ENCODE assay signal across 25 cellular contexts in the genomic region with DNA sequence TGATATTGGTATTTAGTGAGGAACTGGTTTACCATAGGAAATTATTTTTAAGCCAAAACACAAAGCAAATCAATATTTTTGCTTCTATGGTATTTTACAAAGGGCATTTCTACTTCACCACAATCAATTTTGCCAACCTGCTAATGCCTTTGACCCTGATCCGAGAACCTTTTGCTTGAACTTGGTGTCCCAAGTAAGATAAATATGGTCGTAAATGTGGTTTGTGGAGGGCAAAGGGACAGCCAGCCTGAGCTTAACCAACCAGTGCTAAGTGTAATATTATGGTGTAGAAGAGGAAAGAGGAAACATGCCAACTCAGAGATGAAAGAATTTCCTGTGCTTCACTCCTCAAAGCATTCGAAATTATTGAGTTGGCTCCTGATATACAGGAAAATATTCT.
"Had no signal": no experiment of that assay in that cellular context is flagged by ENCODE, and none has a peak within 500 bp of the region (broad histone marks: within the 10 kb centered on the region; RNA-seq: fewer than 3 reads in every experiment).

No MANE protein-coding gene starts in this region.

- H3K9me3 ChIP-seq: SK-N-SH had no signal

- DNase-seq: activated CD4-positive, alpha-beta memory T cell treated with anti-CD3 and anti-CD28 coated beads, Interleukin-2, amount 10 ng/mL, durations not matched to agents 7 days and 5 days; activated CD4-positive, alpha-beta T cell treated with anti-CD3 and anti-CD28 coated beads for 36 hours; activated CD4-positive, alpha-beta T cell treated with anti-CD3 and anti-CD28 coated beads, Interleukin-2, amount 50 U/mL, for 1 hour; activated CD4-positive, CD25-positive, alpha-beta regulatory T cell; activated gamma-delta T cell; activated naive CD4-positive, alpha-beta T cell treated with anti-CD3 and anti-CD28 coated beads for 36 hours; activated T-cell treated with anti-CD3 and anti-CD28 coated beads for 4 hours; activated T-cell treated with anti-CD3 and anti-CD28 coated beads, Interleukin-2, amount 50 U/mL, for 48 hours; amygdala; brain microvascular endothelial cell; KBM-7; NCI-H1048; NCI-H146; NCI-H1930; NCI-H2171; NCI-H345; NCI-H510A; PC-9; SHP77 treated with DMSO at 0.1 percent for 48 hours; SK-N-SH; T-helper 1 cell had no signal

- ATAC-seq: activated CD4-positive, alpha-beta T cell treated with anti-CD3 and anti-CD28 coated beads for 36 hours; activated T-helper 17 cell treated with anti-CD3 and anti-CD28 coated beads, Interleukin-2, amount 50 U/mL, for 72 hours had no signal

- H3K27me3 ChIP-seq: brain microvascular endothelial cell, cardiac muscle cell had no signal

- H3K4me3 Mint-ChIP-seq: activated CD4-positive, alpha-beta memory T cell treated with anti-CD3 and anti-CD28 coated beads, Interleukin-2, amount 10 ng/mL, durations not matched to agents 7 days and 5 days; activated CD4-positive, alpha-beta T cell treated with anti-CD3 and anti-CD28 coated beads for 36 hours; activated naive CD4-positive, alpha-beta T cell treated with anti-CD3 and anti-CD28 coated beads for 36 hours; activated naive CD8-positive, alpha-beta T cell; activated T-helper 17 cell treated with anti-CD3 and anti-CD28 coated beads, Interleukin-2, amount 50 U/mL, for 72 hours had no signal

- H3K27ac Mint-ChIP-seq: activated CD4-positive, alpha-beta memory T cell treated with anti-CD3 and anti-CD28 coated beads, Interleukin-2, amount 10 ng/mL, durations not matched to agents 7 days and 5 days; activated CD4-positive, alpha-beta T cell treated with anti-CD3 and anti-CD28 coated beads for 36 hours; activated naive CD4-positive, alpha-beta T cell treated with anti-CD3 and anti-CD28 coated beads for 36 hours; activated naive CD8-positive, alpha-beta T cell; activated T-helper 17 cell treated with anti-CD3 and anti-CD28 coated beads, Interleukin-2, amount 50 U/mL, for 72 hours had no signal

- H3K9ac ChIP-seq: SK-N-SH had no signal

- H3K9me3 Mint-ChIP-seq: activated CD4-positive, alpha-beta memory T cell treated with anti-CD3 and anti-CD28 coated beads, Interleukin-2, amount 10 ng/mL, durations not matched to agents 7 days and 5 days had no signal

- H3K27ac ChIP-seq: brain microvascular endothelial cell, cardiac muscle cell, PC-9, VCaP had no signal

- H3K4me3 ChIP-seq: cardiac muscle cell, PC-9 had no signal

- H3K27me3 Mint-ChIP-seq: activated CD4-positive, alpha-beta memory T cell treated with anti-CD3 and anti-CD28 coated beads, Interleukin-2, amount 10 ng/mL, durations not matched to agents 7 days and 5 days; activated T-helper 17 cell treated with anti-CD3 and anti-CD28 coated beads, Interleukin-2, amount 50 U/mL, for 72 hours had no signal

- H3K4me1 Mint-ChIP-seq: activated CD4-positive, alpha-beta memory T cell treated with anti-CD3 and anti-CD28 coated beads, Interleukin-2, amount 10 ng/mL, durations not matched to agents 7 days and 5 days; activated T-helper 17 cell treated with anti-CD3 and anti-CD28 coated beads, Interleukin-2, amount 50 U/mL, for 72 hours had no signal

- H3K36me3 Mint-ChIP-seq: activated naive CD8-positive, alpha-beta T cell had no signal

- H3K4me2 ChIP-seq: PC-9, SK-N-SH had no signal

- H3K36me3 ChIP-seq: brain microvascular endothelial cell, cardiac muscle cell had no signal
